24 cellular contexts compared by ENCODE assay signal in genomic region chr1:118991448-118991847, GRCh38. TPM values are rescaled to one million over a fixed set of nuclear protein-coding genes. Genes with fewer than 3 reads are reported as not detected.
DNase-seq lines count a peak whose midpoint lies in the region; ATAC-seq and TF ChIP-seq lines count a peak whose summit lies in the region.
"Had no signal": no experiment of that assay in that cellular context is flagged by ENCODE, and none has a peak within 500 bp of the region (broad histone marks: within the 10 kb centered on the region; RNA-seq: fewer than 3 reads in every experiment).

No MANE protein-coding gene starts in this region.

- TF ChIP-seq CTCF in GM23338 (conservative IDR thresholded peaks at IDR 0.05; ENCODE audit: low read depth in 2 of 2) (no peak), endothelial cell (IDR thresholded peaks at IDR 0.05; ENCODE audit: unreplicated experiment) (no peak), mucosa of descending colon (IDR thresholded peaks at IDR 0.05) (no peak)

- peak overlapping the region; percentile 59 for H3K4me3 ChIP-seq in GM23338
- no peak overlapping the region for H3K4me3 ChIP-seq in H7 (ENCODE audit: insufficient read depth, low read depth, low read length)
- no peak overlapping the region for H3K4me3 ChIP-seq in mucosa of descending colon
- H3K4me3 ChIP-seq: K562, PC-9, SJCRH30 had no signal

- no peaks in the 10 kb centered on the region for H3K36me3 ChIP-seq in GM23338 (ENCODE audit: insufficient read depth)
- no peaks in the 10 kb centered on the region for H3K36me3 ChIP-seq in H7 (replicated peaks; ENCODE audit: control insufficient read depth, insufficient read depth, low read length)
- no peaks in the 10 kb centered on the region for H3K36me3 ChIP-seq in mucosa of descending colon (ENCODE audit: low read depth)

- H3K9me3 Mint-ChIP-seq in GM23338 (no peaks in the 10 kb centered on the region; the same call in 2 of the 3 replicates), endothelial cell (ENCODE audit: unreplicated experiment) (no peaks in the 10 kb centered on the region)
- H3K9me3 Mint-ChIP-seq in T-helper 2 cell treated with Interferon-gamma antibody and Interleukin-4, amounts not matched to agents 5 μg/mL and 100 μg/mL, for 36 hours: peaks cover 6% of the 10 kb centered on the region
- H3K9me3 Mint-ChIP-seq: CD8-positive, alpha-beta T cell had no signal

- no peaks in the 10 kb centered on the region for H3K9me2 ChIP-seq in GM23338 (ENCODE audit: insufficient read depth)

- H3K79me2 ChIP-seq in GM23338 (replicated peaks; ENCODE audit: insufficient read depth): no peaks in the 10 kb centered on the region

- ATAC-seq in GM23338: peak; percentile 3; the same call in 2 of the 3 replicates
- peak; percentile 22 for ATAC-seq in mucosa of descending colon
- no peak for ATAC-seq in HG02588 (IDR thresholded peaks at IDR 0.05; ENCODE audit: unreplicated experiment)
- ATAC-seq: CD8-positive, alpha-beta T cell; HepG2; K562; Right ventricle myocardium inferior; SK-N-SH treated with all-trans-retinoic acid at 6 μM for 48 hours had no signal

- H3K4me1 ChIP-seq in GM23338 (ENCODE audit: insufficient read depth): peaks cover 58% of the 10 kb centered on the region
- H3K4me1 ChIP-seq in mucosa of descending colon (ENCODE audit: low read depth): peaks cover 9% of the 10 kb centered on the region
- H3K4me1 ChIP-seq: Caco-2, SJCRH30 had no signal

- intact Hi-C loops in mucosa of descending colon (cut with DNase I, micrococcal nuclease): no loop called here

- no peak overlapping the region for H2AFZ ChIP-seq in GM23338
- H2AFZ ChIP-seq: PC-9 had no signal

- H4K20me1 ChIP-seq in GM23338 (replicated peaks; ENCODE audit: insufficient read depth): no peaks in the 10 kb centered on the region; the same call in none of the 2 replicates

- H3K27ac ChIP-seq in GM23338 (ENCODE audit: low read depth): no peak overlapping the region
- H3K27ac ChIP-seq: C4-2B, PC-9, SJCRH30 had no signal

- DNase-seq in GM23338 (ENCODE audit: low spot score) (peak; percentile 85), H7 (peak; percentile 65), endothelial cell (ENCODE audit: low spot score) (no peak), mucosa of descending colon (no peak), NCI-H446 (lab: John Stamatoyannopoulos, UW) (no peak)
- DNase-seq in T-helper 2 cell treated with Interferon-gamma antibody and Interleukin-4, amounts not matched to agents 5 μg/mL and 100 μg/mL, for 36 hours (ENCODE audit: low spot score): no peak
- DNase-seq: Caco-2; CD8-positive, alpha-beta T cell; GOT3; Kasumi-1; NCI-H1105 treated with DMSO at 0.1 percent for 48 hours; NCI-H146; NCI-H1930; NCI-H2107; NCI-H446 treated with DMSO at 0.1 percent for 48 hours; NCI-H526 treated with DMSO at 0.1 percent for 48 hours; PC-9; SJCRH30 had no signal

- H3K4me3 Mint-ChIP-seq in GM23338 (peak overlapping the region; percentile 54; the same call in 2 of the 3 replicates), endothelial cell (ENCODE audit: unreplicated experiment) (peak overlapping the region; percentile 42)
- H3K4me3 Mint-ChIP-seq in T-helper 2 cell treated with Interferon-gamma antibody and Interleukin-4, amounts not matched to agents 5 μg/mL and 100 μg/mL, for 36 hours: no peak overlapping the region
- H3K4me3 Mint-ChIP-seq: CD8-positive, alpha-beta T cell had no signal

- H3K27me3 ChIP-seq in GM23338 (ENCODE audit: insufficient read depth) (peaks cover 100% of the 10 kb centered on the region), H7 (ENCODE audit: control insufficient read depth, insufficient read depth, low read length) (peaks cover 100% of the 10 kb centered on the region)
- H3K27me3 ChIP-seq: SJCRH30 had no signal

- H3K4me1 Mint-ChIP-seq in GM23338 (peaks cover 54% of the 10 kb centered on the region), endothelial cell (ENCODE audit: unreplicated experiment) (peaks cover 48% of the 10 kb centered on the region)
- peaks cover 7% of the 10 kb centered on the region for H3K4me1 Mint-ChIP-seq in T-helper 2 cell treated with Interferon-gamma antibody and Interleukin-4, amounts not matched to agents 5 μg/mL and 100 μg/mL, for 36 hours (ENCODE audit: low read depth)

- H3K27ac Mint-ChIP-seq in GM23338: no peak overlapping the region
- peak overlapping the region; percentile 61 for H3K27ac Mint-ChIP-seq in endothelial cell (ENCODE audit: unreplicated experiment)
- no peak overlapping the region for H3K27ac Mint-ChIP-seq in T-helper 2 cell treated with Interferon-gamma antibody and Interleukin-4, amounts not matched to agents 5 μg/mL and 100 μg/mL, for 36 hours
- H3K27ac Mint-ChIP-seq: CD8-positive, alpha-beta T cell had no signal

- H3F3A ChIP-seq in GM23338 (replicated peaks; ENCODE audit: low read depth): peaks cover 11% of the 10 kb centered on the region

- no peaks in the 10 kb centered on the region for H3K9me3 ChIP-seq in mucosa of descending colon
- H3K9me3 ChIP-seq: Caco-2, SJCRH30 had no signal

- H3K36me3 Mint-ChIP-seq in GM23338 (ENCODE audit: low read depth) (no peaks in the 10 kb centered on the region), endothelial cell (ENCODE audit: low read depth, unreplicated experiment) (peaks cover 8% of the 10 kb centered on the region)
- H3K36me3 Mint-ChIP-seq in T-helper 2 cell treated with Interferon-gamma antibody and Interleukin-4, amounts not matched to agents 5 μg/mL and 100 μg/mL, for 36 hours (ENCODE audit: low read depth): peaks cover 7% of the 10 kb centered on the region
- H3K36me3 Mint-ChIP-seq: CD8-positive, alpha-beta T cell had no signal

- peaks cover 100% of the 10 kb centered on the region for H3K27me3 Mint-ChIP-seq in GM23338 (ENCODE audit: insufficient read depth, low read depth, poor library complexity)
- H3K27me3 Mint-ChIP-seq in endothelial cell (ENCODE audit: unreplicated experiment): peaks cover 35% of the 10 kb centered on the region
- peaks cover 87% of the 10 kb centered on the region for H3K27me3 Mint-ChIP-seq in T-helper 2 cell treated with Interferon-gamma antibody and Interleukin-4, amounts not matched to agents 5 μg/mL and 100 μg/mL, for 36 hours (ENCODE audit: low read depth)

- H3K4me2 ChIP-seq in GM23338: peak overlapping the region; percentile 74
- H3K4me2 ChIP-seq: PC-9 had no signal

TF ChIP-seq in GM23338, 12 proteins besides CTCF, POLR2A, EP300 and RAD21 (continues in another document):
- TF ChIP-seq EZH2 (IDR thresholded peaks at IDR 0.05; ENCODE audit: low read depth, unreplicated experiment) (no peak), ZNF331 (CRISPR knock-in tag; IDR thresholded peaks at IDR 0.05; ENCODE audit: low read depth) (no peak), ZNF114 (CRISPR knock-in tag; IDR thresholded peaks at IDR 0.05) (no peak), POLR2AphosphoS5 (IDR thresholded peaks at IDR 0.05; ENCODE audit: low read depth) (no peak), STAT1 (IDR thresholded peaks at IDR 0.05; ENCODE audit: unreplicated experiment) (no peak), JUNB (IDR thresholded peaks at IDR 0.05; ENCODE audit: unreplicated experiment) (no peak), NANOG (IDR thresholded peaks at IDR 0.05; ENCODE audit: borderline replicate concordance) (no peak), REST (IDR thresholded peaks at IDR 0.05; ENCODE audit: unreplicated experiment) (no peak), CREB1 (CRISPR knock-in tag; IDR thresholded peaks at IDR 0.05; ENCODE audit: low read depth) (no peak)
- TF ChIP-seq, protein P1, sequence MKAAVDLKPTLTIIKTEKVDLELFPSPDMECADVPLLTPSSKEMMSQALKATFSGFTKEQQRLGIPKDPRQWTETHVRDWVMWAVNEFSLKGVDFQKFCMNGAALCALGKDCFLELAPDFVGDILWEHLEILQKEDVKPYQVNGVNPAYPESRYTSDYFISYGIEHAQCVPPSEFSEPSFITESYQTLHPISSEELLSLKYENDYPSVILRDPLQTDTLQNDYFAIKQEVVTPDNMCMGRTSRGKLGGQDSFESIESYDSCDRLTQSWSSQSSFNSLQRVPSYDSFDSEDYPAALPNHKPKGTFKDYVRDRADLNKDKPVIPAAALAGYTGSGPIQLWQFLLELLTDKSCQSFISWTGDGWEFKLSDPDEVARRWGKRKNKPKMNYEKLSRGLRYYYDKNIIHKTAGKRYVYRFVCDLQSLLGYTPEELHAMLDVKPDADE (IDR thresholded peaks at IDR 0.05): no peak

RNA-seq across cellular contexts. Expression of gene TBX15, which starts 3.3 kb away (rescaled TPM):
- total RNA-seq in GM23338 (2014; rRNA removed; shearing (Covaris generic)): 0.21 TPM in 1 of 2 replicates, not detected in the other
- polyA plus RNA-seq in GM23338 (2016; fragmentation: Nextera tagmentation; extraction: Ambion mirVana): not detected in 2 replicates
- 13.8 and 22.9 TPM in 2 replicates for total RNA-seq in H7 (2014; rRNA removed; shearing (Covaris generic))
- total RNA-seq in endothelial cell (ENCODE audit: unreplicated experiment) (38.0 TPM), mucosa of descending colon (not detected)
- total RNA-seq: PC-9 had no signal

Comparison
In these comparisons a context has a peak if more than half of its experiments do, and no peak if none do; other contexts are left out.
1. DNase-seq: peak in GM23338 (single experiment) and H7 (single experiment); none in endothelial cell (single experiment), mucosa of descending colon (0 of 3), T-helper 2 cell treated with Interferon-gamma antibody and Interleukin-4, amounts not matched to agents 5 μg/mL and 100 μg/mL, for 36 hours (single experiment) and NCI-H446 (0 of 2).
2. RNA of gene TBX15, which starts 3.3 kb away (total RNA-seq): 38.0 TPM in endothelial cell (single experiment) and 13.8 to 22.9 TPM in H7; 0.21 TPM in GM23338 and not detected in mucosa of descending colon; every median in the first group is over 10 times any median in the second.